In genomic region chr1:53628286-53628955, GRCh38 we compare ENCODE assay signal across 23 cellular contexts.
"Had no signal": no experiment of that assay in that cellular context is flagged by ENCODE, and none has a peak within 500 bp of the region (broad histone marks: within the 10 kb centered on the region; RNA-seq: fewer than 3 reads in every experiment).

No MANE protein-coding gene starts in this region.

- ATAC-seq: gastroesophageal sphincter; heart left ventricle; left cardiac atrium; mucosa of descending colon; stimulated activated naive B cell treated with anti-CD40 and anti-IgM and Interleukin-4, amounts not matched to agents 10 μg/mL and 1 μg/mL and 100 μg/mL, for 72 hours had no signal

- H3K27me3 Mint-ChIP-seq: activated naive CD8-positive, alpha-beta T cell; central memory CD8-positive, alpha-beta T cell had no signal

- H3K36me3 ChIP-seq: adrenal gland, gastroesophageal sphincter, heart left ventricle, thoracic aorta, upper lobe of left lung had no signal

- H3K9me3 ChIP-seq: adrenal gland, mucosa of descending colon, SK-N-SH, thoracic aorta, upper lobe of left lung had no signal

- H3K4me1 Mint-ChIP-seq: central memory CD8-positive, alpha-beta T cell; stimulated activated naive B cell treated with anti-CD40 and anti-IgM and Interleukin-4, amounts not matched to agents 10 μg/mL and 1 μg/mL and 100 μg/mL, for 72 hours had no signal

- H3K27ac ChIP-seq: adrenal gland, dorsolateral prefrontal cortex, gastroesophageal sphincter, heart left ventricle, thoracic aorta, upper lobe of left lung, VCaP had no signal

- H3K4me3 ChIP-seq: adrenal gland, dorsolateral prefrontal cortex, gastroesophageal sphincter, heart left ventricle, mucosa of descending colon, thoracic aorta, upper lobe of left lung had no signal

- H3K4me2 ChIP-seq: SK-N-SH had no signal

- H3K9me3 Mint-ChIP-seq: central memory CD8-positive, alpha-beta T cell; nephron progenitor cell; stimulated activated naive B cell treated with anti-CD40 and anti-IgM and Interleukin-4, amounts not matched to agents 10 μg/mL and 1 μg/mL and 100 μg/mL, for 72 hours had no signal

- H3K27ac Mint-ChIP-seq: activated naive CD8-positive, alpha-beta T cell; nephron progenitor cell; stimulated activated naive B cell treated with anti-CD40 and anti-IgM and Interleukin-4, amounts not matched to agents 10 μg/mL and 1 μg/mL and 100 μg/mL, for 72 hours had no signal

- H3K4me1 ChIP-seq: gastroesophageal sphincter, upper lobe of left lung had no signal

- H3K9ac ChIP-seq: SK-N-SH had no signal

- DNase-seq: activated CD4-positive, alpha-beta T cell treated with anti-CD3 and anti-CD28 coated beads for 1 hour; activated CD4-positive, alpha-beta T cell treated with anti-CD3 and anti-CD28 coated beads, Interleukin-2, amount 50 U/mL, for 4 hours; activated naive CD4-positive, alpha-beta T cell; activated T-cell treated with anti-CD3 and anti-CD28 coated beads for 4 hours; islet precursor cell; left cardiac atrium; mesenchymal stem cell; mucosa of descending colon; nephron progenitor cell; stimulated activated CD4-positive, alpha-beta T cell treated with anti-CD3 and anti-CD28 coated beads, Interleukin-2, amount 100 ng/mL, for 48 hours; stimulated activated CD8-positive, alpha-beta memory T cell treated with anti-CD3 and anti-CD28 coated beads, Interleukin-4, amount 100 ng/mL, for 48 hours; stimulated activated naive B cell treated with anti-CD40 and anti-IgM and Interleukin-4, amounts not matched to agents 10 μg/mL and 1 μg/mL and 100 μg/mL, for 72 hours; T-helper 2 cell had no signal

- H3K4me3 Mint-ChIP-seq: activated naive CD8-positive, alpha-beta T cell; central memory CD8-positive, alpha-beta T cell; nephron progenitor cell; stimulated activated naive B cell treated with anti-CD40 and anti-IgM and Interleukin-4, amounts not matched to agents 10 μg/mL and 1 μg/mL and 100 μg/mL, for 72 hours had no signal

- H3K27me3 ChIP-seq: adrenal gland, dorsolateral prefrontal cortex, heart left ventricle, upper lobe of left lung had no signal

- H3K36me3 Mint-ChIP-seq: activated naive CD8-positive, alpha-beta T cell; stimulated activated naive B cell treated with anti-CD40 and anti-IgM and Interleukin-4, amounts not matched to agents 10 μg/mL and 1 μg/mL and 100 μg/mL, for 72 hours had no signal
